9 cellular contexts compared by ENCODE assay signal in the genomic region with DNA sequence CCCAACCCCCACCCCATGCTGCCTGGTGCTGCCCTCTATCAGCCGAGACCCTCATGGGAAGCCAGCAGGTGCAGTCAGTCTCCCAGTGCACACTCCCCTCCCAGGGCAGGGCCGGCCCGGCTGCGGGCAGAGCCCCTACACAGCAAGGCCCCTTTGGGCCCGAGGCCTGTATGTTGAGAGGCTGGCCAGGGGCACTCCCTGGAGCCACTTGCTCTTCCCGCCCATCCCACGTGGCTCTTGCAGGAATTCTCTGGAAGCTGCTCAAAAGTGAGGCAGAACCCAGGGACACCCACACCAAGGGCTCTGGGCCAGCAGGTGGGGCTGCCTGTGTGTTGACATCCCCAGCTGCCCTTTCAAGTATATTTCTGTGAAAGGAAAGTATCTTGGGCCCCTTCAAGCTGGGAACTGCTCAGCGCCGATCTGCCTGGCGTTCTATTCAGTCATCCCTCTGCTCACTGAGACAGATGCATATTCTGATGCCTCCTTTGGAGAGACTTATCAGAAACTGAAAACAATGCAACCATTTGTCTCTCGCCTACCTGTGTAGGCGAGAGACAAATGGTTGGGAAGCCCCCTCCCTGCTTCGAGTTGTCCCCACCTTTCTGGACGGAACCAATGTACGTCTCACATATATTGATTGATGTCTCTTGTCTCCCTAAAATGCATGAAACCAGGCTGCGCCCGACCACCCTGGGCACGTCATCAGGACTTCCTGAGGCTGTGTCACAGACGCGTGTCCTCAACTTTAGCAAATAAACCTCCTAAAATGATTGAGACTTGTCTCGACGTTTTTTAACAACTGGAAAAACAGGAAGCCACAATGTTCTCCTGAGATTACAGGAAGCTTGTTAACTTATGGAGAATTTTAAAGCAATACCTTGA. TPM values are rescaled to one million over a fixed set of nuclear protein-coding genes. Genes with fewer than 3 reads are reported as not detected.
DNase-seq lines count a peak whose midpoint lies in the region; ATAC-seq, FAIRE-seq and TF ChIP-seq lines count a peak whose summit lies in the region.
"Had no signal": no experiment of that assay in that cellular context is flagged by ENCODE, and none has a peak within 500 bp of the region (broad histone marks: within the 10 kb centered on the region; RNA-seq: fewer than 3 reads in every experiment).

No MANE protein-coding gene starts in this region.

- H3K4me2 ChIP-seq in GM12878 (ENCODE audit: control insufficient read depth, insufficient read depth), result no peak overlapping the region; the same call in 1 of the 2 replicates

- peaks cover 16% of the 10 kb centered on the region for H4K20me1 ChIP-seq in GM12878 (ENCODE audit: control insufficient read depth, insufficient read depth)

- POLR2A ChIA-PET in GM12878 (lab: Charles Lee), result interaction anchor here (1.9 kb wide), 1 partner anchor 14 kb away, joined by 6 read pairs; no protein-coding TSS in a partner anchor
- POLR2A ChIA-PET in naive thymus-derived CD8-positive, alpha-beta T cell (lab: Charles Lee), result interaction anchor here (1.9 to 11.8 kb wide), 5 partner anchors 8 to 39 kb away, joined by 7 to 254 read pairs (median 25); a partner anchor contains a TSS

- ATAC-seq in GM12878, result no peak
- peak; percentile 66 to 86 for ATAC-seq in naive thymus-derived CD8-positive, alpha-beta T cell
- no peak for ATAC-seq in HG03378 (IDR thresholded peaks at IDR 0.05; ENCODE audit: unreplicated experiment)

- peaks cover 0 to 50% (median 9%) of the 10 kb centered on the region in 3 donors for H3K36me3 Mint-ChIP-seq in naive thymus-derived CD8-positive, alpha-beta T cell

- H3K4me3 ChIP-seq in Peyer's patch (no peak overlapping the region), GM12878 (peak overlapping the region; percentile 71; the same call in 1 of the 2 replicates), sigmoid colon (no peak overlapping the region)

- H3K4me1 ChIP-seq in Peyer's patch, result peaks cover 0 to 22% (median 13%) of the 10 kb centered on the region in 4 donors
- H3K4me1 ChIP-seq in GM12878 (ENCODE audit: control insufficient read depth, insufficient read depth, low read length), result peaks cover 33% of the 10 kb centered on the region
- H3K4me1 ChIP-seq in sigmoid colon, result peaks cover 0 to 19% (median 15%) of the 10 kb centered on the region in 4 donors

- TF ChIP-seq EP300 in GM12878 (IDR thresholded peaks at IDR 0.05; ENCODE audit: borderline replicate concordance in 1 of 2, control insufficient read depth in 1 of 2, low read depth in 2 of 2, low read length in 2 of 2), result no peak
- TF ChIP-seq EP300 in sigmoid colon (IDR thresholded peaks at IDR 0.05), result no peak

- no peaks in the 10 kb centered on the region for H3K9me3 Mint-ChIP-seq in naive thymus-derived CD8-positive, alpha-beta T cell

- in situ Hi-C loops in GM12878 (cut with MboI), result no loop called here

- no peak for TF ChIP-seq RAD21 in GM12878 (IDR thresholded peaks at IDR 0.05; ENCODE audit: insufficient read depth, low read depth, low read length)

- H3K36me3 ChIP-seq in Peyer's patch (no peaks in the 10 kb centered on the region), GM12878 (ENCODE audit: control insufficient read depth in 2 of 2, insufficient read depth in 2 of 2, low read length in 1 of 2) (peaks cover 15 to 21% of the 10 kb centered on the region in 2 experiments; a peak in 3 of 4 replicates), sigmoid colon (no peaks in the 10 kb centered on the region)

- peak overlapping the region; percentile 11 to 95 (median 45) for H3K27ac ChIP-seq in Peyer's patch
- H3K27ac ChIP-seq in GM12878 (ENCODE audit: control insufficient read depth, insufficient read depth), result peak overlapping the region; percentile 93; the same call in 1 of the 2 replicates
- no peak overlapping the region for H3K27ac ChIP-seq in sigmoid colon

- no peaks in the 10 kb centered on the region for H3K9me3 ChIP-seq in Peyer's patch
- H3K9me3 ChIP-seq in GM12878 (replicated peaks; ENCODE audit: control insufficient read depth, insufficient read depth, low read length), result no peaks in the 10 kb centered on the region
- H3K9me3 ChIP-seq in sigmoid colon, result no peaks in the 10 kb centered on the region

- DNase-seq in CD1c-positive myeloid dendritic cell (ENCODE audit: extremely low spot score) (peak; percentile 39), Peyer's patch (peak in 2 of 3 donors; percentile 63 to 77), GM12878 (ENCODE audit: low read depth, low spot score) (no peak), epidermal melanocyte (ENCODE audit: insufficient read length, low spot score) (no peak), ureter (ENCODE audit: low spot score) (no peak), sigmoid colon (no peak)
- DNase-seq in naive thymus-derived CD8-positive, alpha-beta T cell, result peak in 9 of 10 donors; percentile 53 to 89 (median 85)
- DNase-seq: NCI-H1930 had no signal

- TF ChIP-seq POLR2A in Peyer's patch (IDR thresholded peaks at IDR 0.05) (no peak), GM12878 (IDR thresholded peaks at IDR 0.05; ENCODE audit: low read depth, low read length) (peak; percentile 7; the same call in 1 of the 2 replicates), sigmoid colon (IDR thresholded peaks at IDR 0.05) (no peak)

- peak overlapping the region; percentile 94 to 99 (median 98) for H3K27ac Mint-ChIP-seq in naive thymus-derived CD8-positive, alpha-beta T cell

- H3K9ac ChIP-seq in GM12878 (ENCODE audit: control insufficient read depth, insufficient read depth, low read length), result peak overlapping the region; percentile 4

- SMC1A ChIA-PET in GM12878 (lab: Charles Lee; ENCODE audit: uncharacterized antibody, unreplicated experiment), result interaction anchor here (1.1 kb wide), 1 partner anchor 14 kb away, joined by 5 read pairs; no protein-coding TSS in a partner anchor

- no peak for FAIRE-seq in GM12878 (lab: Jason Lieb, UNC)

- TF ChIP-seq CTCF in Peyer's patch (IDR thresholded peaks at IDR 0.05), result no peak
- peak in 2 of 3 experiments; percentile 7 to 30; a peak in 2 of 6 replicates for TF ChIP-seq CTCF in GM12878 (IDR thresholded peaks at IDR 0.05 in 2 of 3, conservative IDR thresholded peaks at IDR 0.05 in 1 of 3; ENCODE audit: control insufficient read depth in 2 of 3, extremely low read depth in 1 of 3, insufficient read depth in 1 of 3, low read depth in 3 of 3, low read length in 3 of 3)
- TF ChIP-seq CTCF in sigmoid colon (IDR thresholded peaks at IDR 0.05), result no peak

- no peak overlapping the region for H2AFZ ChIP-seq in GM12878 (ENCODE audit: control insufficient read depth, low read depth, low read length)

- RAD21 ChIA-PET in GM12878 (lab: Charles Lee; ENCODE audit: unreplicated experiment), result interaction anchor here (0.6 to 1.9 kb wide), 4 partner anchors 12 to 28 kb away, joined by 3 to 5 read pairs (median 4); no protein-coding TSS in a partner anchor

- H3K27me3 ChIP-seq in Peyer's patch, result no peaks in the 10 kb centered on the region
- no peaks in the 10 kb centered on the region for H3K27me3 ChIP-seq in GM12878 (replicated peaks in 1 of 2; ENCODE audit: control insufficient read depth in 2 of 2, insufficient read depth in 2 of 2, low read length in 1 of 2)
- no peaks in the 10 kb centered on the region for H3K27me3 ChIP-seq in sigmoid colon

- 61% methylated on average over 22 of the region's 22 CpGs for WGBS in GM12878 (ENCODE audit: insufficient coverage, insufficient replicate concordance, low lambda C conversion rate, missing lambda C conversion rate)
- WGBS in sigmoid colon, 2 donors, result 58 to 75% methylated on average over 22 of the region's 22 CpGs

- H3K27me3 Mint-ChIP-seq in naive thymus-derived CD8-positive, alpha-beta T cell, result no peaks in the 10 kb centered on the region

- no TSS peak for BruUV-seq in GM12878 (replicated peaks; lab: Mats Ljungman, UMichigan)

- peaks cover 27 to 61% (median 57%) of the 10 kb centered on the region in 4 donors for H3K4me1 Mint-ChIP-seq in naive thymus-derived CD8-positive, alpha-beta T cell

- intact Hi-C loops in GM12878 (cut with micrococcal nuclease; ENCODE audit: unreplicated experiment) (no loop called here), sigmoid colon (cut with DNase I) (no loop called here)

- H3K79me2 ChIP-seq in GM12878 (ENCODE audit: control insufficient read depth, insufficient read depth, low read length), result peaks cover 69% of the 10 kb centered on the region

- CTCF ChIA-PET in GM12878 (lab: Yijun Ruan, JAX), result interaction anchor here (3.5 to 11.9 kb wide), 2 partner anchors 13 to 29 kb away, joined by 20 to 114 read pairs; no protein-coding TSS in a partner anchor

- peak overlapping the region; percentile 78 to 97 (median 88) for H3K4me3 Mint-ChIP-seq in naive thymus-derived CD8-positive, alpha-beta T cell

RNA-seq across cellular contexts. Expression of a gene that starts 6.0 kb away (rescaled TPM):
- 10 to 100 TPM in 1 of 4 donors, 1 to 10 TPM in 3; 1.5 to 29.7 (median 4.2) TPM for total RNA-seq in Peyer's patch
- 118 and 130 TPM in 2 replicates for total RNA-seq in GM12878 (2013; cell fraction: nucleolus; rRNA removed)
- 45.8 and 49.3 TPM in 2 replicates for total RNA-seq in GM12878 (2014; rRNA removed)
- total RNA-seq in GM12878 (2014; rRNA removed; fragmentation: Illumina TruSeq; extraction: Trizol), result 20.3 and 21.0 TPM in 2 replicates
- 39.6 and 40.3 TPM in 2 replicates for total RNA-seq in GM12878 (2021)
- polyA plus RNA-seq in GM12878 (2011; ENCODE audit: low read depth), result 9.9 TPM
- 10.2 and 14.9 TPM in 2 replicates for polyA plus RNA-seq in GM12878 (2011; rRNA removed)
- 23.7 and 36.1 TPM in 2 replicates for polyA plus RNA-seq in GM12878 (2011; cell fraction: cytosol; rRNA removed)
- polyA plus RNA-seq in GM12878 (2011; cell fraction: nucleus; rRNA removed), result 47.6 and 57.0 TPM in 2 replicates
- 22.6 and 24.5 TPM in 2 replicates for polyA plus RNA-seq in GM12878 (2012)
- 4.9 and 14.5 TPM in 2 replicates for polyA plus RNA-seq in GM12878 (2014; fragmentation: Illumina TruSeq; extraction: Trizol)
- polyA plus RNA-seq in GM12878 (2014; fragmentation: Nextera tagmentation; extraction: Ambion mirVana), result 1 to 10 TPM; 1.9 to 2.2 TPM
- polyA plus RNA-seq in GM12878 (2014; rRNA removed), result 30.0 and 30.7 TPM in 2 replicates
- polyA plus RNA-seq in GM12878 (2016; fragmentation: Nextera tagmentation; extraction: Ambion mirVana), result 10 to 100 TPM; 19.8 to 21.7 TPM
- 38.5 and 63.1 TPM in 2 replicates for polyA minus RNA-seq in GM12878 (2011; rRNA and poly(A)+ RNA removed)
- polyA minus RNA-seq in GM12878 (2011; cell fraction: cytosol; rRNA and poly(A)+ RNA removed), result 15.9 and 17.0 TPM in 2 replicates
- polyA minus RNA-seq in GM12878 (2011; cell fraction: nucleus; rRNA and poly(A)+ RNA removed), result 15.6 and 33.9 TPM in 2 replicates
- total RNA-seq in naive thymus-derived CD8-positive, alpha-beta T cell, result 10 to 100 TPM; 36.3 to 41.4 TPM
- 10 to 100 TPM in 1 of 3 donors, 1 to 10 TPM in 2; 9.4 to 37.2 (median 9.7) TPM for polyA plus RNA-seq in naive thymus-derived CD8-positive, alpha-beta T cell
- total RNA-seq in ureter, result 1.5 TPM
- 1 to 10 TPM; 1.8 to 2.3 (median 2.0) TPM for total RNA-seq in sigmoid colon
- 1 to 10 TPM in 2 of 3 donors, under 1 TPM in 1; 0.60 to 8.4 (median 1.4) TPM for polyA plus RNA-seq in sigmoid colon

RNA-seq across cellular contexts. Expression of a gene that starts 38.4 kb away (rescaled TPM):
- total RNA-seq in Peyer's patch (1 to 10 TPM; 3.7 to 9.1 (median 6.6) TPM), GM12878 (2014; rRNA removed) (59.0 and 62.9 TPM in 2 replicates), GM12878 (2014; rRNA removed; fragmentation: Illumina TruSeq; extraction: Trizol) (28.7 and 30.1 TPM in 2 replicates), GM12878 (2021) (56.3 and 60.2 TPM in 2 replicates), ureter (8.1 TPM), sigmoid colon (1 to 10 TPM; 5.0 to 7.6 (median 5.6) TPM)
- total RNA-seq in GM12878 (2013; cell fraction: nucleolus; rRNA removed), result 26.9 and 31.0 TPM in 2 replicates
- polyA plus RNA-seq in GM12878 (2011; ENCODE audit: low read depth), result 12.7 TPM
- polyA plus RNA-seq in GM12878 (2011; rRNA removed) (35.4 and 48.5 TPM in 2 replicates), GM12878 (2014; fragmentation: Illumina TruSeq; extraction: Trizol) (14.4 and 23.3 TPM in 2 replicates), GM12878 (2014; fragmentation: Nextera tagmentation; extraction: Ambion mirVana) (10 to 100 TPM; 10.4 to 16.1 TPM), GM12878 (2014; rRNA removed) (55.7 and 59.3 TPM in 2 replicates), GM12878 (2016; fragmentation: Nextera tagmentation; extraction: Ambion mirVana) (10 to 100 TPM; 61.7 to 64.0 TPM), sigmoid colon (10 to 100 TPM in 1 of 3 donors, 1 to 10 TPM in 2; 2.4 to 11.3 (median 3.9) TPM)
- 50.6 and 63.1 TPM in 2 replicates for polyA plus RNA-seq in GM12878 (2011; cell fraction: cytosol; rRNA removed)
- 32.4 and 40.6 TPM in 2 replicates for polyA plus RNA-seq in GM12878 (2011; cell fraction: nucleus; rRNA removed)
- polyA plus RNA-seq in GM12878 (2012), result 27.2 and 36.2 TPM in 2 replicates
- polyA minus RNA-seq in GM12878 (2011; rRNA and poly(A)+ RNA removed), result 25.7 and 41.9 TPM in 2 replicates
- 16.9 and 21.2 TPM in 2 replicates for polyA minus RNA-seq in GM12878 (2011; cell fraction: cytosol; rRNA and poly(A)+ RNA removed)
- 8.0 and 14.2 TPM in 2 replicates for polyA minus RNA-seq in GM12878 (2011; cell fraction: nucleus; rRNA and poly(A)+ RNA removed)
- total RNA-seq in naive thymus-derived CD8-positive, alpha-beta T cell, result 10 to 100 TPM; 11.0 to 12.4 TPM
- polyA plus RNA-seq in naive thymus-derived CD8-positive, alpha-beta T cell, result 10 to 100 TPM in 2 of 3 donors, 1 to 10 TPM in 1; 8.2 to 12.0 (median 11.3) TPM

Comparison
In these comparisons a context has a peak if more than half of its experiments do, and no peak if none do; other contexts are left out.
1. DNase-seq: peak in CD1c-positive myeloid dendritic cell (single experiment), Peyer's patch (2 of 3) and naive thymus-derived CD8-positive, alpha-beta T cell (9 of 10); none in GM12878 (single experiment), epidermal melanocyte (single experiment), ureter (single experiment) and sigmoid colon (single experiment).
2. H3K27ac ChIP-seq: peak in Peyer's patch (4 of 4) and GM12878 (single experiment); none in sigmoid colon (0 of 4).
3. CTCF ChIP-seq: peak in GM12878 (2 of 3); none in Peyer's patch (0 of 6) and sigmoid colon (0 of 4).
4. ATAC-seq: peak in naive thymus-derived CD8-positive, alpha-beta T cell (2 of 2); none in GM12878 (single experiment) and HG03378 (single experiment).